Comparison of ENCODE assay signal across 9 cellular contexts in the genomic region with DNA sequence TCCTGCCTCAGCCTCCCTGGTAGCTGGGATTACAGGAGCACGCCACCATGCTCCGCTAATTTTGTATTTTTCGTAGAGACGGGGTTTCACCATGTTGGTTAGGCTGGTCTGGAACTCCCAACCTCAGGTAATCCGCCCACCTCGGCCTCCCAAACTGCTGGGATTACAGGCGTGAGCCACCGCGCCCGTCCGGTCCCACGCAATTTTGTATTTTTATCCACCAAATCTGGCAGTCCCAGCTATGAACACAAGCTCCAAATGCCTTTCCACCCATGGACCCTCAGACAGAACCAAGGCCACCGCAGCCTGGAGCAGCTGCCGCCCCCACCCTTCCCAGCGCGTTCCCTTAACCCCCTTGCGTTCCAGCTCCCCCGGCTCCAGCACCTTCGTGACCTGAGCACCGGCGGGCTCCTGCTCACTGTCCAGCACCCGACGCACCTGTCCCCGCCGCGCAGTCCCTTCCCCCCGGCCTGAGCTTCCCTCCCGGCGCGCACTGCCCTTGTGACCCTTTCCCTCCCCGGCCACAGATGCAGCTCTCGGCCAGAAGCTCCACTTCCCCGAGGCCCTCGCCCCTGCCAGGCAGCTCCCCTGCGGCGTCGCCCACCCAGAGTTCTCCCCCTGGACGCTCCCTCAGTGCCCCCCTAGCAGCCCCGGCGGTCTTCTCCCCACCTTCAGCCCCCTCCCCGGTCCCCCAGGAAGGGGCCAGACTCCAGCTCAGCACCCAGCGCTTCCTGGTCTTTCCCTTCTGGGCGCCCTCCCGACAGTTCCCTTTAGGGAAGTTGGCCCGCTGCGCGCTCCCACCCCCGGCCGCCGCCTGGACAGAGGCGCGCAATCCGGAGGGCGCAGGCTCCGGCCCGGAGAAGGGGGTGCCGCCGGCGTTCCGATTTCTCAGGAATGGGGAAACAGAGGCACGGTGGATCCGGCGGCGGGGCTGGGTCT. TPM values are rescaled to one million over a fixed set of nuclear protein-coding genes. Genes with fewer than 3 reads are reported as not detected.
A peak's percentile ranks its signal among the peaks of the same experiment; 100 is the strongest.
DNase-seq lines count a peak whose midpoint lies in the region; ATAC-seq and TF ChIP-seq lines count a peak whose summit lies in the region.
"Had no signal": no experiment of that assay in that cellular context is flagged by ENCODE, and none has a peak within 500 bp of the region (broad histone marks: within the 10 kb centered on the region; RNA-seq: fewer than 3 reads in every experiment).

No MANE protein-coding gene starts in this region.

- H3K27ac Mint-ChIP-seq in activated naive CD4-positive, alpha-beta T cell treated with anti-CD3 and anti-CD28 coated beads, Interleukin-2, amount 10 ng/mL, durations not matched to agents 7 days and 5 days: no peak overlapping the region
- H3K27ac Mint-ChIP-seq in chondrocyte (ENCODE audit: unreplicated experiment): no peak overlapping the region

- peaks cover 29% of the 10 kb centered on the region for H3K4me1 Mint-ChIP-seq in activated naive CD4-positive, alpha-beta T cell treated with anti-CD3 and anti-CD28 coated beads, Interleukin-2, amount 10 ng/mL, durations not matched to agents 7 days and 5 days
- H3K4me1 Mint-ChIP-seq in chondrocyte (ENCODE audit: low read depth): peaks cover 10% of the 10 kb centered on the region

- H3K4me1 ChIP-seq in mesodermal cell (ENCODE audit: control insufficient read depth, insufficient read depth, low read length, poor library complexity, severe bottlenecking) (peaks cover 10% of the 10 kb centered on the region), uterus (peaks cover 0 to 20% of the 10 kb centered on the region in 2 donors)

- DNase-seq in activated naive CD4-positive, alpha-beta T cell treated with anti-CD3 and anti-CD28 coated beads, Interleukin-2, amount 10 ng/mL, durations not matched to agents 7 days and 5 days: no peak
- DNase-seq in activated naive CD4-positive, alpha-beta T cell treated with anti-CD3 and anti-CD28 coated beads, Interleukin-2, amount 50 U/mL, for 16 hours: no peak
- no peak for DNase-seq in chondrocyte (ENCODE audit: low spot score)
- no peak for DNase-seq in uterus
- no peak for DNase-seq in NCI-H446 (lab: John Stamatoyannopoulos, UW)
- no peak for DNase-seq in NCI-H1092 treated with DMSO at 0.1 percent for 48 hours (lab: John Stamatoyannopoulos, UW)

- 25 to 27% methylated on average over 33 to 39 of the region's 64 CpGs for WGBS in mesodermal cell (ENCODE audit: insufficient coverage in 2 of 2), 2 experiments

- no peak overlapping the region for H3K27ac ChIP-seq in mesodermal cell (ENCODE audit: low read depth, low read length, severe bottlenecking)
- no peak overlapping the region for H3K27ac ChIP-seq in uterus
- H3K27ac ChIP-seq: SJSA1 had no signal

- TF ChIP-seq CTCF in chondrocyte (IDR thresholded peaks at IDR 0.05) (no peak), uterus (IDR thresholded peaks at IDR 0.05) (no peak)

- intact Hi-C loops in uterus (cut with DNase I; ENCODE audit: low total_unique reads): no loop called here

- H3K36me3 ChIP-seq in mesodermal cell (ENCODE audit: control insufficient read depth, insufficient read depth, low read length): no peaks in the 10 kb centered on the region
- no peaks in the 10 kb centered on the region for H3K36me3 ChIP-seq in uterus
- H3K36me3 ChIP-seq: SJSA1 had no signal

- peak overlapping the region; percentile 26 for H3K4me3 ChIP-seq in mesodermal cell (ENCODE audit: extremely low read depth, insufficient read depth, low read length, poor library complexity, severe bottlenecking)
- peak overlapping the region; percentile 4 to 11 for H3K4me3 ChIP-seq in uterus
- H3K4me3 ChIP-seq: SJSA1 had no signal

- H3K4me3 Mint-ChIP-seq in activated naive CD4-positive, alpha-beta T cell treated with anti-CD3 and anti-CD28 coated beads, Interleukin-2, amount 10 ng/mL, durations not matched to agents 7 days and 5 days: peak overlapping the region; percentile 55
- peak overlapping the region; percentile 57 for H3K4me3 Mint-ChIP-seq in chondrocyte (ENCODE audit: unreplicated experiment)

- H3K9me3 ChIP-seq in mesodermal cell (ENCODE audit: control insufficient read depth, low read length) (no peaks in the 10 kb centered on the region), uterus (no peaks in the 10 kb centered on the region)
- H3K9me3 ChIP-seq: SJSA1 had no signal

- ATAC-seq in esophagus mucosa: no peak

- H3K27me3 ChIP-seq in uterus: peaks cover 11 to 21% of the 10 kb centered on the region in 2 donors

- peaks cover 79% of the 10 kb centered on the region for H3K27me3 Mint-ChIP-seq in activated naive CD4-positive, alpha-beta T cell treated with anti-CD3 and anti-CD28 coated beads, Interleukin-2, amount 10 ng/mL, durations not matched to agents 7 days and 5 days
- H3K27me3 Mint-ChIP-seq in chondrocyte (ENCODE audit: low read depth): peaks cover 29% of the 10 kb centered on the region

- CTCF ChIA-PET in activated naive CD4-positive, alpha-beta T cell treated with anti-CD3 and anti-CD28 coated beads, Interleukin-2, amount 10 ng/mL, durations not matched to agents 7 days and 5 days (lab: Charles Lee): no interaction called here

- no peaks in the 10 kb centered on the region for H3K9me3 Mint-ChIP-seq in activated naive CD4-positive, alpha-beta T cell treated with anti-CD3 and anti-CD28 coated beads, Interleukin-2, amount 10 ng/mL, durations not matched to agents 7 days and 5 days
- no peaks in the 10 kb centered on the region for H3K9me3 Mint-ChIP-seq in chondrocyte (ENCODE audit: low read depth)

- TF ChIP-seq POLR2A in uterus (IDR thresholded peaks at IDR 0.05): no peak

- H3K36me3 Mint-ChIP-seq in activated naive CD4-positive, alpha-beta T cell treated with anti-CD3 and anti-CD28 coated beads, Interleukin-2, amount 10 ng/mL, durations not matched to agents 7 days and 5 days: peaks cover 1% of the 10 kb centered on the region
- peaks cover 2% of the 10 kb centered on the region for H3K36me3 Mint-ChIP-seq in chondrocyte (ENCODE audit: low read depth)

RNA-seq across cellular contexts. Expression of a gene that starts 5.6 kb away (rescaled TPM):
- total RNA-seq in chondrocyte (15.3 to 17.6 TPM (median 17.6 TPM) in 3 replicates), uterus (10 to 100 TPM in 2 of 4 donors, 1 to 10 TPM in 1, under 1 TPM in 1; 0.59 to 16.4 (median 12.7) TPM), esophagus mucosa (9.0 TPM)
- 19.4 TPM for polyA plus RNA-seq in mesodermal cell (2013, experiment 1 of 2)
- polyA plus RNA-seq in mesodermal cell (2013, experiment 2 of 2): 17.8 TPM

RNA-seq across cellular contexts. Expression of a gene that starts 20.3 kb away (rescaled TPM):
- total RNA-seq in chondrocyte (27.7 to 29.5 TPM (median 29.5 TPM) in 3 replicates), uterus (10 to 100 TPM; 17.9 to 47.4 (median 37.9) TPM), esophagus mucosa (23.8 TPM)
- 23.8 TPM for polyA plus RNA-seq in mesodermal cell (2013, experiment 1 of 2)
- 22.8 TPM for polyA plus RNA-seq in mesodermal cell (2013, experiment 2 of 2)
